1 cellular context compared by ENCODE assay signal in the genomic region with DNA sequence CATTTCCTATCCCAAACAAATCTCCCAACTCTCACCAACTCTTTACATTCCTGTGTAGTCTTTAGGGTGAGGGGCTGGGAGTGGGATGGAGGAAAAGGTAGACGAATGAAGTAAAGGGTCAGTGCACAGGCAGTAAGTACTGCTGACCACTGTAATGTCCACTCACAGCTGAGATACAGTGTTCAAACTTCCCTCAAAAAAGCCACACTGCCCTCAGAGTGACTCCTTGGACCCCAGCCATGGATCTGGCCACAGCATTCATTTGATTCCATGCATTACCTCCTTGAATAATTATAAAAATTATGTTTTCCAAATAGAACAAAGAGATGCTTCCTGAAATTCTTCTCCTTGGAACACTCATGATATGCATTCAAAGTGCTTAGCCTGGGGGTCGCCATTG.
TF ChIP-seq lines count a peak whose summit lies in the region.

No MANE protein-coding gene starts in this region.

TF ChIP-seq in IMR-90, 13 proteins besides CTCF, POLR2A, EP300 and RAD21:
- TF ChIP-seq RCOR1 (IDR thresholded peaks at IDR 0.05; ENCODE audit: insufficient replicate concordance, low read length) (no peak), RFX5 (IDR thresholded peaks at IDR 0.05; ENCODE audit: low read depth, low read length) (no peak), SMC3 (IDR thresholded peaks at IDR 0.05; ENCODE audit: low read depth, low read length) (no peak), MAZ (IDR thresholded peaks at IDR 0.05; ENCODE audit: borderline replicate concordance, low read depth, low read length) (no peak), NFE2L2 (IDR thresholded peaks at IDR 0.05; ENCODE audit: low read depth, low read length) (no peak), CHD1 (IDR thresholded peaks at IDR 0.05; ENCODE audit: low read depth, low read length) (no peak), BHLHE40 (IDR thresholded peaks at IDR 0.05; ENCODE audit: low read depth, low read length) (no peak), FOS (IDR thresholded peaks at IDR 0.05; ENCODE audit: low read depth, low read length) (no peak), MAFK (IDR thresholded peaks at IDR 0.05; ENCODE audit: low read depth, low read length) (no peak), MXI1 (IDR thresholded peaks at IDR 0.05; ENCODE audit: borderline replicate concordance, low read depth, low read length) (no peak)
- TF ChIP-seq, protein P1, sequence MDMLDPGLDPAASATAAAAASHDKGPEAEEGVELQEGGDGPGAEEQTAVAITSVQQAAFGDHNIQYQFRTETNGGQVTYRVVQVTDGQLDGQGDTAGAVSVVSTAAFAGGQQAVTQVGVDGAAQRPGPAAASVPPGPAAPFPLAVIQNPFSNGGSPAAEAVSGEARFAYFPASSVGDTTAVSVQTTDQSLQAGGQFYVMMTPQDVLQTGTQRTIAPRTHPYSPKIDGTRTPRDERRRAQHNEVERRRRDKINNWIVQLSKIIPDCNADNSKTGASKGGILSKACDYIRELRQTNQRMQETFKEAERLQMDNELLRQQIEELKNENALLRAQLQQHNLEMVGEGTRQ (IDR thresholded peaks at IDR 0.05; ENCODE audit: low read depth, low read length): no peak
- TF ChIP-seq, protein P2, sequence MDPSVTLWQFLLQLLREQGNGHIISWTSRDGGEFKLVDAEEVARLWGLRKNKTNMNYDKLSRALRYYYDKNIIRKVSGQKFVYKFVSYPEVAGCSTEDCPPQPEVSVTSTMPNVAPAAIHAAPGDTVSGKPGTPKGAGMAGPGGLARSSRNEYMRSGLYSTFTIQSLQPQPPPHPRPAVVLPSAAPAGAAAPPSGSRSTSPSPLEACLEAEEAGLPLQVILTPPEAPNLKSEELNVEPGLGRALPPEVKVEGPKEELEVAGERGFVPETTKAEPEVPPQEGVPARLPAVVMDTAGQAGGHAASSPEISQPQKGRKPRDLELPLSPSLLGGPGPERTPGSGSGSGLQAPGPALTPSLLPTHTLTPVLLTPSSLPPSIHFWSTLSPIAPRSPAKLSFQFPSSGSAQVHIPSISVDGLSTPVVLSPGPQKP (IDR thresholded peaks at IDR 0.05; ENCODE audit: borderline replicate concordance, low read depth, low read length): no peak
